In genomic region chr9:84573098-84573497, GRCh38 we compare ENCODE assay signal across 21 cellular contexts.
DNase-seq lines count a peak whose midpoint lies in the region; ATAC-seq and TF ChIP-seq lines count a peak whose summit lies in the region.
"Had no signal": no experiment of that assay in that cellular context is flagged by ENCODE, and none has a peak within 500 bp of the region (broad histone marks: within the 10 kb centered on the region; RNA-seq: fewer than 3 reads in every experiment).

No MANE protein-coding gene starts in this region.

- no peaks in the 10 kb centered on the region for H3K79me2 ChIP-seq in H9 (ENCODE audit: insufficient read depth, low read length)
- no peaks in the 10 kb centered on the region for H3K79me2 ChIP-seq in hepatocyte

- TF ChIP-seq CTCF in H9 (conservative IDR thresholded peaks at IDR 0.05) (no peak), hepatocyte (IDR thresholded peaks at IDR 0.05; ENCODE audit: poor library complexity) (no peak), left lung (IDR thresholded peaks at IDR 0.05) (no peak), right atrium auricular region (IDR thresholded peaks at IDR 0.05) (no peak)

- H3K4ac ChIP-seq in H9 (ENCODE audit: low read depth, low read length): no peak overlapping the region

- no peak overlapping the region for H3K27ac ChIP-seq in H9 (ENCODE audit: insufficient read length, low read depth, low read length)
- no peak overlapping the region for H3K27ac ChIP-seq in hepatocyte
- H3K27ac ChIP-seq in left lung: no peak overlapping the region
- no peak overlapping the region for H3K27ac ChIP-seq in right atrium auricular region
- H3K27ac ChIP-seq: SJCRH30 had no signal

- H3K36me3 ChIP-seq in hepatocyte (replicated peaks; ENCODE audit: insufficient read depth, low read depth) (no peaks in the 10 kb centered on the region), left lung (no peaks in the 10 kb centered on the region), right atrium auricular region (no peaks in the 10 kb centered on the region)
- H3K36me3 ChIP-seq: SJCRH30 had no signal

- H3K9me3 ChIP-seq in H9 (ENCODE audit: control insufficient read depth, low read depth, low read length) (no peaks in the 10 kb centered on the region), hepatocyte (ENCODE audit: low read depth) (no peaks in the 10 kb centered on the region), left lung (no peaks in the 10 kb centered on the region), right atrium auricular region (no peaks in the 10 kb centered on the region)
- H3K9me3 ChIP-seq: SJCRH30 had no signal

- no peak overlapping the region for H4K91ac ChIP-seq in H9 (ENCODE audit: insufficient read length, low read depth, low read length)

- WGBS in H9 (ENCODE audit: extremely low coverage, insufficient read length, low lambda C conversion rate): no CpG with 5 or more reads among the region's 5 CpGs
- 55% methylated on average over 5 of the region's 5 CpGs for WGBS in hepatocyte (ENCODE audit: low lambda C conversion rate, missing lambda C conversion rate)

- no peak overlapping the region for H2BK20ac ChIP-seq in H9 (ENCODE audit: low read depth, low read length, poor library complexity, severe bottlenecking)

- H4K8ac ChIP-seq in H9 (replicated peaks; ENCODE audit: insufficient read length, low read depth, low read length): no peak overlapping the region

- no peak overlapping the region for H2BK120ac ChIP-seq in H9 (ENCODE audit: low read depth, low read length, poor library complexity, severe bottlenecking)

- no peak overlapping the region for H2BK5ac ChIP-seq in H9 (ENCODE audit: insufficient read length, low read length)

- no peak overlapping the region for H3K23ac ChIP-seq in H9 (ENCODE audit: insufficient read length, low read depth, low read length)

- no peak overlapping the region for H3K4me3 ChIP-seq in hepatocyte
- no peak overlapping the region for H3K4me3 ChIP-seq in left lung
- H3K4me3 ChIP-seq in right atrium auricular region: no peak overlapping the region
- H3K4me3 ChIP-seq: SJCRH30 had no signal

- H3K27me3 Mint-ChIP-seq in H9 (ENCODE audit: low read depth): peaks cover 12% of the 10 kb centered on the region; the same call in 1 of the 2 replicates
- no peaks in the 10 kb centered on the region for H3K27me3 Mint-ChIP-seq in activated naive CD4-positive, alpha-beta T cell treated with anti-CD3 and anti-CD28 coated beads, Interleukin-2, amount 10 ng/mL, durations not matched to agents 7 days and 5 days

- H3K56ac ChIP-seq in H9 (ENCODE audit: insufficient read length, low read depth, low read length): no peak overlapping the region

- H3K27ac Mint-ChIP-seq in H9: no peak overlapping the region; a peak in 1 of 7 replicates
- no peak overlapping the region for H3K27ac Mint-ChIP-seq in activated naive CD4-positive, alpha-beta T cell treated with anti-CD3 and anti-CD28 coated beads, Interleukin-2, amount 10 ng/mL, durations not matched to agents 7 days and 5 days

- H3K79me1 ChIP-seq in H9 (ENCODE audit: insufficient read depth, low read depth, low read length, poor library complexity, severe bottlenecking): no peaks in the 10 kb centered on the region

- intact Hi-C loops in left lung (cut with DNase I): no loop called here

- peak; percentile 61 for ATAC-seq in left lung
- ATAC-seq: PC-3, SK-N-SH treated with all-trans-retinoic acid at 6 μM for 48 hours had no signal

- H4K20me1 ChIP-seq in H9 (ENCODE audit: control insufficient read depth, insufficient read depth, insufficient read length) (no peaks in the 10 kb centered on the region), hepatocyte (ENCODE audit: insufficient read depth, poor library complexity, severe bottlenecking) (no peaks in the 10 kb centered on the region)

- no peak overlapping the region for H3K18ac ChIP-seq in H9 (ENCODE audit: insufficient read length, low read depth, low read length)

- DNase-seq in EL (peak; percentile 1), H9 (peak; percentile 57), hepatocyte (ENCODE audit: low spot score) (peak; percentile 17), left lung (no peak), right atrium auricular region (ENCODE audit: low spot score) (no peak), DMS 273 treated with DMSO at 0.1 percent for 48 hours (lab: John Stamatoyannopoulos, UW) (no peak)
- DNase-seq in activated naive CD4-positive, alpha-beta T cell treated with anti-CD3 and anti-CD28 coated beads, Interleukin-2, amount 10 ng/mL, durations not matched to agents 7 days and 5 days: no peak
- DNase-seq: Calu3, DMS153, DND-41, HCEC 1CT, Karpas-422, NCI-H1092 treated with DMSO at 0.1 percent for 48 hours, NCI-H1436, NCI-H187, NCI-H2081 treated with DMSO at 0.1 percent for 48 hours, NCI-H524, NCI-H774, PC-3, SJCRH30 had no signal

- H2AFZ ChIP-seq in H9 (ENCODE audit: low read length) (no peak overlapping the region), hepatocyte (no peak overlapping the region)

- no peak overlapping the region for H2AK5ac ChIP-seq in H9 (ENCODE audit: insufficient read length, low read length)

- H3K4me1 Mint-ChIP-seq in H9: peaks cover 25 to 26% of the 10 kb centered on the region in 2 experiments
- no peaks in the 10 kb centered on the region for H3K4me1 Mint-ChIP-seq in activated naive CD4-positive, alpha-beta T cell treated with anti-CD3 and anti-CD28 coated beads, Interleukin-2, amount 10 ng/mL, durations not matched to agents 7 days and 5 days

- H3K9me3 Mint-ChIP-seq in H9: no peaks in the 10 kb centered on the region; a peak in 1 of 5 replicates
- no peaks in the 10 kb centered on the region for H3K9me3 Mint-ChIP-seq in activated naive CD4-positive, alpha-beta T cell treated with anti-CD3 and anti-CD28 coated beads, Interleukin-2, amount 10 ng/mL, durations not matched to agents 7 days and 5 days

- no peak overlapping the region; a peak in 1 of 5 replicates for H3K4me3 Mint-ChIP-seq in H9
- no peak overlapping the region for H3K4me3 Mint-ChIP-seq in activated naive CD4-positive, alpha-beta T cell treated with anti-CD3 and anti-CD28 coated beads, Interleukin-2, amount 10 ng/mL, durations not matched to agents 7 days and 5 days

- no peak overlapping the region for H2BK15ac ChIP-seq in H9 (ENCODE audit: low read depth, low read length)

- H3K4me1 ChIP-seq in H9 (ENCODE audit: insufficient read depth, low read length) (peaks cover 4% of the 10 kb centered on the region; the same call in 1 of the 2 replicates), hepatocyte (ENCODE audit: insufficient read depth) (no peaks in the 10 kb centered on the region), left lung (no peaks in the 10 kb centered on the region), right atrium auricular region (no peaks in the 10 kb centered on the region)
- H3K4me1 ChIP-seq: SJCRH30 had no signal

- H3K36me3 Mint-ChIP-seq in H9 (ENCODE audit: insufficient read depth in 1 of 3, low read depth in 3 of 3): no peaks in the 10 kb centered on the region
- no peaks in the 10 kb centered on the region for H3K36me3 Mint-ChIP-seq in activated naive CD4-positive, alpha-beta T cell treated with anti-CD3 and anti-CD28 coated beads, Interleukin-2, amount 10 ng/mL, durations not matched to agents 7 days and 5 days

- no peak overlapping the region for H3T11ph ChIP-seq in H9 (ENCODE audit: low read length)

- no peak overlapping the region for H2BK12ac ChIP-seq in H9 (ENCODE audit: insufficient read length, low read depth, low read length)

- H3K27me3 ChIP-seq in H9 (ENCODE audit: insufficient read depth, low read length) (no peaks in the 10 kb centered on the region), hepatocyte (no peaks in the 10 kb centered on the region), left lung (no peaks in the 10 kb centered on the region), right atrium auricular region (no peaks in the 10 kb centered on the region)

- H3K4me2 ChIP-seq in H9 (ENCODE audit: insufficient read depth, insufficient read length, low read length) (no peak overlapping the region), hepatocyte (no peak overlapping the region)

- H3K23me2 ChIP-seq in H9 (ENCODE audit: insufficient read length, low read depth, low read length, poor library complexity, severe bottlenecking): no peaks in the 10 kb centered on the region

- H3K9me2 ChIP-seq in hepatocyte (replicated peaks; ENCODE audit: insufficient read depth): no peaks in the 10 kb centered on the region

- H3K14ac ChIP-seq in H9 (ENCODE audit: insufficient read depth, low read length): no peak overlapping the region

- no peak overlapping the region for H4K5ac ChIP-seq in H9 (ENCODE audit: insufficient read length, low read depth, low read length)

- CTCF ChIA-PET in activated naive CD4-positive, alpha-beta T cell treated with anti-CD3 and anti-CD28 coated beads, Interleukin-2, amount 10 ng/mL, durations not matched to agents 7 days and 5 days (lab: Charles Lee): no interaction called here

- H3K9ac ChIP-seq in H9 (ENCODE audit: extremely low read depth, insufficient read length, low read length): no peak overlapping the region

Comparison
In these comparisons a context has a peak if more than half of its experiments do, and no peak if none do; other contexts are left out.
1. DNase-seq: peak in EL (single experiment), H9 (single experiment) and hepatocyte (single experiment); none in left lung (0 of 2), activated naive CD4-positive, alpha-beta T cell treated with anti-CD3 and anti-CD28 coated beads, Interleukin-2, amount 10 ng/mL, durations not matched to agents 7 days and 5 days (single experiment), right atrium auricular region (single experiment) and DMS 273 treated with DMSO at 0.1 percent for 48 hours (single experiment).